In genomic region chr3:99789322-99789721, GRCh38 we compare ENCODE assay signal across 8 cellular contexts. TPM values are rescaled to one million over a fixed set of nuclear protein-coding genes. Genes with fewer than 3 reads are reported as not detected.
DNase-seq lines count a peak whose midpoint lies in the region; ATAC-seq lines count a peak whose summit lies in the region.

No MANE protein-coding gene starts in this region.

- DNase-seq in COLO668 (lab: John Stamatoyannopoulos, UW; ENCODE audit: unreplicated experiment) (peak; percentile 5), NCI-H1092 (lab: John Stamatoyannopoulos, UW) (peak; percentile 10), adipocyte (ENCODE audit: low read depth) (peak; percentile 88), left ventricle myocardium superior (no peak), smooth muscle cell of the brain vasculature (ENCODE audit: low read depth, low spot score) (peak; percentile 45)
- no peak for DNase-seq in effector memory CD4-positive, alpha-beta T cell

- intact Hi-C loops in left ventricle myocardium superior (cut with micrococcal nuclease) = no loop called here

- H3K4me3 ChIP-seq in adipocyte (ENCODE audit: low read length) = peak overlapping the region; percentile 63
- no peak overlapping the region for H3K4me3 ChIP-seq in effector memory CD4-positive, alpha-beta T cell (ENCODE audit: insufficient read depth, low read depth, low read length, poor library complexity, severe bottlenecking)

- H3K9me3 ChIP-seq in adipocyte (ENCODE audit: control insufficient read depth, low read length) = no peaks in the 10 kb centered on the region
- H3K9me3 ChIP-seq in effector memory CD4-positive, alpha-beta T cell (ENCODE audit: control insufficient read depth, low read length) = no peaks in the 10 kb centered on the region

- H3K27me3 ChIP-seq in adipocyte (replicated peaks; ENCODE audit: control insufficient read depth, insufficient read depth, low read length) = no peaks in the 10 kb centered on the region
- no peaks in the 10 kb centered on the region for H3K27me3 ChIP-seq in effector memory CD4-positive, alpha-beta T cell (replicated peaks; ENCODE audit: control insufficient read depth, insufficient read depth, low read length, poor library complexity, severe bottlenecking)

- peak overlapping the region; percentile 78 for H3K9ac ChIP-seq in adipocyte (ENCODE audit: low read length)

- no peak overlapping the region for H3K27ac ChIP-seq in effector memory CD4-positive, alpha-beta T cell (ENCODE audit: insufficient read depth, low read length, poor library complexity, severe bottlenecking)

- H3K4me1 ChIP-seq in adipocyte (ENCODE audit: control insufficient read depth, insufficient read depth, low read length) = peaks cover 28% of the 10 kb centered on the region
- no peaks in the 10 kb centered on the region for H3K4me1 ChIP-seq in effector memory CD4-positive, alpha-beta T cell (ENCODE audit: control insufficient read depth, insufficient read depth, low read length, poor library complexity, severe bottlenecking)

- ATAC-seq in GM18508 (IDR thresholded peaks at IDR 0.05; ENCODE audit: insufficient read depth, unreplicated experiment) = peak; percentile 85
- peak; percentile 67 for ATAC-seq in HG02840 (IDR thresholded peaks at IDR 0.05; ENCODE audit: low FRiP score, unreplicated experiment)
- ATAC-seq in left ventricle myocardium superior = peak; percentile 93

- H3K36me3 ChIP-seq in adipocyte (ENCODE audit: control insufficient read depth, insufficient read depth, low read length, severe bottlenecking) = no peaks in the 10 kb centered on the region
- H3K36me3 ChIP-seq in effector memory CD4-positive, alpha-beta T cell (ENCODE audit: control insufficient read depth, insufficient read depth, low read length) = no peaks in the 10 kb centered on the region

RNA-seq across cellular contexts. Expression of gene CMSS1, which starts 28.3 kb away (rescaled TPM):
- 34.5 TPM for total RNA-seq in left ventricle myocardium superior

Comparison
In these comparisons a context has a peak if more than half of its experiments do, and no peak if none do; other contexts are left out.
1. DNase-seq: peak in COLO668 (single experiment), NCI-H1092 (single experiment), adipocyte (single experiment) and smooth muscle cell of the brain vasculature (single experiment); none in left ventricle myocardium superior (single experiment) and effector memory CD4-positive, alpha-beta T cell (0 of 3).
2. Peak in every context shown above with its lines, with median percentiles within 50 percentile points of each other: ATAC-seq.